In genomic region chr7:90749774-90750173, GRCh38 we compare ENCODE assay signal across 9 cellular contexts.
DNase-seq lines count a peak whose midpoint lies in the region; ATAC-seq and TF ChIP-seq lines count a peak whose summit lies in the region.
"Had no signal": no experiment of that assay in that cellular context is flagged by ENCODE, and none has a peak within 500 bp of the region (broad histone marks: within the 10 kb centered on the region; RNA-seq: fewer than 3 reads in every experiment).

No MANE protein-coding gene starts in this region.

- no peaks in the 10 kb centered on the region for H3K4me1 Mint-ChIP-seq in activated CD8-positive, alpha-beta T cell treated with anti-CD3 and anti-CD28 coated beads for 36 hours (ENCODE audit: low read depth)
- H3K4me1 Mint-ChIP-seq: CD4-positive, CD25-positive, alpha-beta regulatory T cell had no signal

- no peak overlapping the region for H3K4me2 ChIP-seq in smooth muscle cell

- no peak for TF ChIP-seq POLR2A in esophagus muscularis mucosa (IDR thresholded peaks at IDR 0.05; ENCODE audit: low read depth)

- intact Hi-C loops in activated CD8-positive, alpha-beta T cell treated with anti-CD3 and anti-CD28 coated beads for 36 hours (cut with micrococcal nuclease): no loop called here
- intact Hi-C loops in esophagus muscularis mucosa (cut with DNase I): no loop called here

- WGBS in smooth muscle cell (ENCODE audit: low lambda C conversion rate): 35% methylated on average over 1 of the region's 1 CpG
- 29% methylated on average over 1 of the region's 1 CpG for WGBS in esophagus muscularis mucosa

- H3K27ac ChIP-seq in smooth muscle cell (ENCODE audit: low read depth) (no peak overlapping the region), esophagus muscularis mucosa (replicated peaks in 1 of 4) (no peak overlapping the region)

- H3K27me3 ChIP-seq in smooth muscle cell (ENCODE audit: low read depth) (no peaks in the 10 kb centered on the region), esophagus muscularis mucosa (no peaks in the 10 kb centered on the region)

- H3K36me3 ChIP-seq in smooth muscle cell (ENCODE audit: low read depth) (no peaks in the 10 kb centered on the region), esophagus muscularis mucosa (peaks cover 0 to 5% (median 4%) of the 10 kb centered on the region in 4 donors)

- H3K9me3 ChIP-seq in smooth muscle cell (replicated peaks; ENCODE audit: low read depth): no peaks in the 10 kb centered on the region
- H3K9me3 ChIP-seq in esophagus muscularis mucosa: no peaks in the 10 kb centered on the region

- H3K9me3 Mint-ChIP-seq in activated CD8-positive, alpha-beta T cell treated with anti-CD3 and anti-CD28 coated beads for 36 hours: no peaks in the 10 kb centered on the region

- no peaks in the 10 kb centered on the region for H3K36me3 Mint-ChIP-seq in activated CD8-positive, alpha-beta T cell treated with anti-CD3 and anti-CD28 coated beads for 36 hours (ENCODE audit: low read depth)
- H3K36me3 Mint-ChIP-seq: CD4-positive, CD25-positive, alpha-beta regulatory T cell had no signal

- H3K4me1 ChIP-seq in smooth muscle cell (ENCODE audit: low read depth): no peaks in the 10 kb centered on the region
- peaks cover 0 to 7% (median 0%) of the 10 kb centered on the region in 4 donors for H3K4me1 ChIP-seq in esophagus muscularis mucosa

- CTCF ChIA-PET in activated CD8-positive, alpha-beta T cell treated with anti-CD3 and anti-CD28 coated beads for 36 hours (lab: Charles Lee): no interaction called here

- H3K4me3 Mint-ChIP-seq in activated CD8-positive, alpha-beta T cell treated with anti-CD3 and anti-CD28 coated beads for 36 hours: no peak overlapping the region
- H3K4me3 Mint-ChIP-seq: CD4-positive, CD25-positive, alpha-beta regulatory T cell had no signal

- no peaks in the 10 kb centered on the region for H3K79me2 ChIP-seq in smooth muscle cell (ENCODE audit: low read depth)

- TF ChIP-seq EP300 in esophagus muscularis mucosa (IDR thresholded peaks at IDR 0.05): no peak

- in situ Hi-C loops in astrocyte of the cerebellum (cut with HindIII; ENCODE audit: low sequenced_read_pairs): no loop called here

- no peaks in the 10 kb centered on the region for H3K27me3 Mint-ChIP-seq in activated CD8-positive, alpha-beta T cell treated with anti-CD3 and anti-CD28 coated beads for 36 hours
- H3K27me3 Mint-ChIP-seq: CD4-positive, CD25-positive, alpha-beta regulatory T cell had no signal

- no peak overlapping the region for H3K27ac Mint-ChIP-seq in activated CD8-positive, alpha-beta T cell treated with anti-CD3 and anti-CD28 coated beads for 36 hours
- H3K27ac Mint-ChIP-seq: CD4-positive, CD25-positive, alpha-beta regulatory T cell had no signal

- POLR2A ChIA-PET in activated CD8-positive, alpha-beta T cell treated with anti-CD3 and anti-CD28 coated beads for 36 hours (lab: Charles Lee): no interaction called here

- H2AFZ ChIP-seq in smooth muscle cell (ENCODE audit: low read depth): no peak overlapping the region

- ATAC-seq in HG03520 (IDR thresholded peaks at IDR 0.05; ENCODE audit: unreplicated experiment): peak; percentile 44
- no peak for ATAC-seq in GM21515 (IDR thresholded peaks at IDR 0.05; ENCODE audit: unreplicated experiment)
- no peak for ATAC-seq in activated CD8-positive, alpha-beta T cell treated with anti-CD3 and anti-CD28 coated beads for 36 hours

- H3K4me3 ChIP-seq in astrocyte of the cerebellum (ENCODE audit: low read depth, low read length): no peak overlapping the region
- no peak overlapping the region for H3K4me3 ChIP-seq in smooth muscle cell
- H3K4me3 ChIP-seq in esophagus muscularis mucosa: no peak overlapping the region

- H3F3A ChIP-seq in smooth muscle cell (ENCODE audit: low read depth): no peaks in the 10 kb centered on the region

- TF ChIP-seq CTCF in astrocyte of the cerebellum (IDR thresholded peaks at IDR 0.05; ENCODE audit: low read depth, low read length, missing control alignments) (peak; percentile 29), smooth muscle cell (IDR thresholded peaks at IDR 0.05; ENCODE audit: borderline replicate concordance, insufficient read depth, poor library complexity, severe bottlenecking) (peak; percentile 8), esophagus muscularis mucosa (IDR thresholded peaks at IDR 0.05) (no peak)
- no peak for TF ChIP-seq CTCF in activated CD8-positive, alpha-beta T cell treated with anti-CD3 and anti-CD28 coated beads for 36 hours (IDR thresholded peaks at IDR 0.05)

- no peaks in the 10 kb centered on the region for H4K20me1 ChIP-seq in smooth muscle cell (ENCODE audit: low read depth)

- DNase-seq in NOMO-1 treated with DMSO at 0.1 percent for 48 hours (lab: John Stamatoyannopoulos, UW; ENCODE audit: unreplicated experiment) (peak; percentile 22), NOMO-1 treated with dmso at 0.1 percent for 144 hours (lab: John Stamatoyannopoulos, UW; ENCODE audit: unreplicated experiment) (no peak), astrocyte of the cerebellum (ENCODE audit: low read depth) (no peak), smooth muscle cell (lab: John Stamatoyannopoulos, UW; ENCODE audit: unreplicated experiment) (no peak), esophagus muscularis mucosa (ENCODE audit: extremely low spot score) (no peak)
- DNase-seq in activated CD8-positive, alpha-beta T cell treated with anti-CD3 and anti-CD28 coated beads for 36 hours: no peak
- DNase-seq: CD4-positive, CD25-positive, alpha-beta regulatory T cell had no signal

- no peak overlapping the region for H3K9ac ChIP-seq in smooth muscle cell (ENCODE audit: low read depth)

Comparison
In these comparisons a context has a peak if more than half of its experiments do, and no peak if none do; other contexts are left out.
1. CTCF ChIP-seq: peak in astrocyte of the cerebellum (single experiment) and smooth muscle cell (single experiment); none in activated CD8-positive, alpha-beta T cell treated with anti-CD3 and anti-CD28 coated beads for 36 hours (single experiment) and esophagus muscularis mucosa (0 of 3).